Comparison of ENCODE assay signal across 20 cellular contexts in the genomic region with DNA sequence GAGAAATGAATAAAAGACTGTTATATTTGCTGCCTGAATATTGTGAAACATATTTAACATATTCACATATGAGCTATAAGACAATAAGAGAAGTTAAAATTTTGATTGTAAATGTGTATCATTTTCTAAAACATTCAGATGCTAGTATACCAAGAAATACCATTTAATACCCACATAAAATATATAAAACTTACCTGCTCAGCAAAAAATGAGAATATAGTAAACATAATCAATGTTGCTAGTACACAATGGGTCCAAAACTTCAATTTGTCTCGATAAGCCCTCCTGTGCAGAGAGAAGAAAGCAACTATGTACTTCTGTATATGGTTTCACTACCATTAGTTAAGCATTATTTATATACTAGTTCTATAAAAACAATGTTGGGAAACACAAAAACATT. TPM values are rescaled to one million over a fixed set of nuclear protein-coding genes. Genes with fewer than 3 reads are reported as not detected.
A peak's percentile ranks its signal among the peaks of the same experiment; 100 is the strongest.
DNase-seq lines count a peak whose midpoint lies in the region; ATAC-seq lines count a peak whose summit lies in the region.
"Had no signal": no experiment of that assay in that cellular context is flagged by ENCODE, and none has a peak within 500 bp of the region (broad histone marks: within the 10 kb centered on the region; RNA-seq: fewer than 3 reads in every experiment).

No MANE protein-coding gene starts in this region.

- H3K27ac Mint-ChIP-seq in activated naive CD8-positive, alpha-beta T cell: peak overlapping the region; percentile 3
- H3K27ac Mint-ChIP-seq in activated naive CD8-positive, alpha-beta T cell treated with anti-CD3 and anti-CD28 coated beads, Interleukin-2, amount 50 U/mL, for 24 hours: no peak overlapping the region
- peak overlapping the region in 2 of 3 donors; percentile 16 to 81 for H3K27ac Mint-ChIP-seq in CD4-positive, CD25-positive, alpha-beta regulatory T cell
- H3K27ac Mint-ChIP-seq in activated T-helper 17 cell treated with anti-CD3 and anti-CD28 coated beads, Interleukin-2, amount 50 U/mL, for 72 hours: peak overlapping the region; percentile 17
- peak overlapping the region; percentile 83 for H3K27ac Mint-ChIP-seq in memory B cell
- H3K27ac Mint-ChIP-seq in stimulated activated naive CD8-positive, alpha-beta T cell treated with anti-CD3 and anti-CD28 coated beads, Interleukin-15, amount 100 ng/mL, for 72 hours: no peak overlapping the region

- H3K36me3 ChIP-seq in CD4-positive, CD25-positive, alpha-beta regulatory T cell (ENCODE audit: control insufficient read depth, insufficient read depth, low read length): peaks cover 53% of the 10 kb centered on the region

- no peaks in the 10 kb centered on the region for H3K36me3 Mint-ChIP-seq in activated naive CD8-positive, alpha-beta T cell
- H3K36me3 Mint-ChIP-seq in activated naive CD8-positive, alpha-beta T cell treated with anti-CD3 and anti-CD28 coated beads, Interleukin-2, amount 50 U/mL, for 24 hours (ENCODE audit: low read depth): peaks cover 46% of the 10 kb centered on the region
- H3K36me3 Mint-ChIP-seq in CD4-positive, CD25-positive, alpha-beta regulatory T cell: peaks cover 65% of the 10 kb centered on the region
- H3K36me3 Mint-ChIP-seq in activated T-helper 17 cell treated with anti-CD3 and anti-CD28 coated beads, Interleukin-2, amount 50 U/mL, for 72 hours (ENCODE audit: low read depth): peaks cover 75% of the 10 kb centered on the region
- H3K36me3 Mint-ChIP-seq in memory B cell: peaks cover 37% of the 10 kb centered on the region

- H3K27me3 Mint-ChIP-seq in activated naive CD8-positive, alpha-beta T cell: no peaks in the 10 kb centered on the region
- no peaks in the 10 kb centered on the region for H3K27me3 Mint-ChIP-seq in activated naive CD8-positive, alpha-beta T cell treated with anti-CD3 and anti-CD28 coated beads, Interleukin-2, amount 50 U/mL, for 24 hours
- H3K27me3 Mint-ChIP-seq in CD4-positive, CD25-positive, alpha-beta regulatory T cell: no peaks in the 10 kb centered on the region
- H3K27me3 Mint-ChIP-seq in activated T-helper 17 cell treated with anti-CD3 and anti-CD28 coated beads, Interleukin-2, amount 50 U/mL, for 72 hours: no peaks in the 10 kb centered on the region
- H3K27me3 Mint-ChIP-seq in memory B cell: no peaks in the 10 kb centered on the region
- H3K27me3 Mint-ChIP-seq in stimulated activated naive CD8-positive, alpha-beta T cell treated with anti-CD3 and anti-CD28 coated beads, Interleukin-15, amount 100 ng/mL, for 72 hours: no peaks in the 10 kb centered on the region
- H3K27me3 Mint-ChIP-seq: CD4-positive, alpha-beta memory T cell had no signal

- no peak overlapping the region for H3K27ac ChIP-seq in CD4-positive, CD25-positive, alpha-beta regulatory T cell (ENCODE audit: insufficient read depth, low read length, poor library complexity, severe bottlenecking)
- H3K27ac ChIP-seq: GM23248 had no signal

- no peak for DNase-seq in activated naive CD8-positive, alpha-beta T cell treated with anti-CD3 and anti-CD28 coated beads, Interleukin-2, amount 50 U/mL, for 24 hours
- DNase-seq in CD4-positive, CD25-positive, alpha-beta regulatory T cell: no peak
- no peak for DNase-seq in memory B cell (ENCODE audit: low spot score in 2 of 2)
- DNase-seq in stimulated activated naive CD8-positive, alpha-beta T cell treated with anti-CD3 and anti-CD28 coated beads, Interleukin-15, amount 100 ng/mL, for 72 hours: no peak
- DNase-seq: 8988T; CD4-positive, alpha-beta memory T cell; DMS153; DMS79; GF-D8; GM23248; KBM-7 had no signal

- ATAC-seq in activated naive CD8-positive, alpha-beta T cell treated with anti-CD3 and anti-CD28 coated beads, Interleukin-2, amount 50 U/mL, for 24 hours: no peak
- ATAC-seq in CD4-positive, CD25-positive, alpha-beta regulatory T cell (ENCODE audit: low read depth in 2 of 2): no peak
- no peak for ATAC-seq in activated T-helper 17 cell treated with anti-CD3 and anti-CD28 coated beads, Interleukin-2, amount 50 U/mL, for 72 hours (replicated peaks)
- ATAC-seq in memory B cell (ENCODE audit: low read depth) (no peak), GM21528 (IDR thresholded peaks at IDR 0.05; ENCODE audit: low FRiP score, unreplicated experiment) (no peak), GM18907 (IDR thresholded peaks at IDR 0.05; ENCODE audit: unreplicated experiment) (no peak)
- ATAC-seq in stimulated activated naive CD8-positive, alpha-beta T cell treated with anti-CD3 and anti-CD28 coated beads, Interleukin-15, amount 100 ng/mL, for 72 hours: no peak

- no peak overlapping the region for H3K4me3 Mint-ChIP-seq in activated naive CD8-positive, alpha-beta T cell
- H3K4me3 Mint-ChIP-seq in activated naive CD8-positive, alpha-beta T cell treated with anti-CD3 and anti-CD28 coated beads, Interleukin-2, amount 50 U/mL, for 24 hours: no peak overlapping the region
- H3K4me3 Mint-ChIP-seq in CD4-positive, CD25-positive, alpha-beta regulatory T cell: no peak overlapping the region
- H3K4me3 Mint-ChIP-seq in activated T-helper 17 cell treated with anti-CD3 and anti-CD28 coated beads, Interleukin-2, amount 50 U/mL, for 72 hours: no peak overlapping the region
- H3K4me3 Mint-ChIP-seq in memory B cell: no peak overlapping the region
- H3K4me3 Mint-ChIP-seq in stimulated activated naive CD8-positive, alpha-beta T cell treated with anti-CD3 and anti-CD28 coated beads, Interleukin-15, amount 100 ng/mL, for 72 hours: no peak overlapping the region
- H3K4me3 Mint-ChIP-seq: CD4-positive, alpha-beta memory T cell had no signal

- no peaks in the 10 kb centered on the region for H3K27me3 ChIP-seq in CD4-positive, CD25-positive, alpha-beta regulatory T cell (ENCODE audit: control insufficient read depth, insufficient read depth, low read length)

- peaks cover 5% of the 10 kb centered on the region for H3K4me1 ChIP-seq in CD4-positive, CD25-positive, alpha-beta regulatory T cell (ENCODE audit: control insufficient read depth, insufficient read depth, low read length, poor library complexity, severe bottlenecking)

- no peaks in the 10 kb centered on the region for H3K9me3 ChIP-seq in CD4-positive, CD25-positive, alpha-beta regulatory T cell (ENCODE audit: control insufficient read depth in 2 of 2, low read length in 2 of 2)
- H3K9me3 ChIP-seq: HAP-1 had no signal

- H3K4me3 ChIP-seq in CD4-positive, CD25-positive, alpha-beta regulatory T cell (ENCODE audit: low read depth, low read length): no peak overlapping the region
- H3K4me3 ChIP-seq: GM23248, HAP-1 had no signal

- no peaks in the 10 kb centered on the region for H3K4me1 Mint-ChIP-seq in activated naive CD8-positive, alpha-beta T cell (ENCODE audit: low read depth)
- peaks cover 3% of the 10 kb centered on the region for H3K4me1 Mint-ChIP-seq in activated naive CD8-positive, alpha-beta T cell treated with anti-CD3 and anti-CD28 coated beads, Interleukin-2, amount 50 U/mL, for 24 hours
- peaks cover 0 to 5% (median 1%) of the 10 kb centered on the region in 4 donors for H3K4me1 Mint-ChIP-seq in CD4-positive, CD25-positive, alpha-beta regulatory T cell
- peaks cover 6% of the 10 kb centered on the region for H3K4me1 Mint-ChIP-seq in activated T-helper 17 cell treated with anti-CD3 and anti-CD28 coated beads, Interleukin-2, amount 50 U/mL, for 72 hours
- H3K4me1 Mint-ChIP-seq in memory B cell: peaks cover 27% of the 10 kb centered on the region
- peaks cover 4% of the 10 kb centered on the region for H3K4me1 Mint-ChIP-seq in stimulated activated naive CD8-positive, alpha-beta T cell treated with anti-CD3 and anti-CD28 coated beads, Interleukin-15, amount 100 ng/mL, for 72 hours

- H3K9me3 Mint-ChIP-seq in activated naive CD8-positive, alpha-beta T cell (ENCODE audit: low read depth): no peaks in the 10 kb centered on the region
- no peaks in the 10 kb centered on the region for H3K9me3 Mint-ChIP-seq in activated naive CD8-positive, alpha-beta T cell treated with anti-CD3 and anti-CD28 coated beads, Interleukin-2, amount 50 U/mL, for 24 hours
- no peaks in the 10 kb centered on the region for H3K9me3 Mint-ChIP-seq in CD4-positive, CD25-positive, alpha-beta regulatory T cell
- H3K9me3 Mint-ChIP-seq in activated T-helper 17 cell treated with anti-CD3 and anti-CD28 coated beads, Interleukin-2, amount 50 U/mL, for 72 hours: no peaks in the 10 kb centered on the region
- H3K9me3 Mint-ChIP-seq in memory B cell: no peaks in the 10 kb centered on the region
- no peaks in the 10 kb centered on the region for H3K9me3 Mint-ChIP-seq in stimulated activated naive CD8-positive, alpha-beta T cell treated with anti-CD3 and anti-CD28 coated beads, Interleukin-15, amount 100 ng/mL, for 72 hours
- H3K9me3 Mint-ChIP-seq: CD4-positive, alpha-beta memory T cell had no signal

RNA-seq across cellular contexts. Expression of a gene that starts 9.6 kb away (rescaled TPM):
- 0.27 TPM for total RNA-seq in CD4-positive, CD25-positive, alpha-beta regulatory T cell
- under 1 TPM in 2 of 4 donors, not detected in 2; 0.03 to 0.23 TPM for polyA plus RNA-seq in CD4-positive, CD25-positive, alpha-beta regulatory T cell
- under 1 TPM; 0.30 to 0.42 TPM for total RNA-seq in activated T-helper 17 cell treated with anti-CD3 and anti-CD28 coated beads, Interleukin-2, amount 50 U/mL, for 72 hours
- total RNA-seq: Daoy, GM23248, H4, HT-29 had no signal
- polyA plus RNA-seq: BJ had no signal

RNA-seq across cellular contexts. Expression of a gene that starts 51.5 kb away (rescaled TPM):
- 9.1 TPM for total RNA-seq in CD4-positive, CD25-positive, alpha-beta regulatory T cell
- 10 to 100 TPM in 3 of 4 donors, 1 to 10 TPM in 1; 2.8 to 15.3 (median 12.1) TPM for polyA plus RNA-seq in CD4-positive, CD25-positive, alpha-beta regulatory T cell
- total RNA-seq in activated T-helper 17 cell treated with anti-CD3 and anti-CD28 coated beads, Interleukin-2, amount 50 U/mL, for 72 hours: 10 to 100 TPM in 1 of 2 donors, 1 to 10 TPM in 1; 3.4 to 16.0 TPM

Comparison
In these comparisons a context has a peak if more than half of its experiments do, and no peak if none do; other contexts are left out.
1. H3K27ac Mint-ChIP-seq: peak in activated naive CD8-positive, alpha-beta T cell (single experiment), CD4-positive, CD25-positive, alpha-beta regulatory T cell (2 of 3), activated T-helper 17 cell treated with anti-CD3 and anti-CD28 coated beads, Interleukin-2, amount 50 U/mL, for 72 hours (single experiment) and memory B cell (single experiment); none in activated naive CD8-positive, alpha-beta T cell treated with anti-CD3 and anti-CD28 coated beads, Interleukin-2, amount 50 U/mL, for 24 hours (single experiment) and stimulated activated naive CD8-positive, alpha-beta T cell treated with anti-CD3 and anti-CD28 coated beads, Interleukin-15, amount 100 ng/mL, for 72 hours (0 of 2).